In the genomic region with DNA sequence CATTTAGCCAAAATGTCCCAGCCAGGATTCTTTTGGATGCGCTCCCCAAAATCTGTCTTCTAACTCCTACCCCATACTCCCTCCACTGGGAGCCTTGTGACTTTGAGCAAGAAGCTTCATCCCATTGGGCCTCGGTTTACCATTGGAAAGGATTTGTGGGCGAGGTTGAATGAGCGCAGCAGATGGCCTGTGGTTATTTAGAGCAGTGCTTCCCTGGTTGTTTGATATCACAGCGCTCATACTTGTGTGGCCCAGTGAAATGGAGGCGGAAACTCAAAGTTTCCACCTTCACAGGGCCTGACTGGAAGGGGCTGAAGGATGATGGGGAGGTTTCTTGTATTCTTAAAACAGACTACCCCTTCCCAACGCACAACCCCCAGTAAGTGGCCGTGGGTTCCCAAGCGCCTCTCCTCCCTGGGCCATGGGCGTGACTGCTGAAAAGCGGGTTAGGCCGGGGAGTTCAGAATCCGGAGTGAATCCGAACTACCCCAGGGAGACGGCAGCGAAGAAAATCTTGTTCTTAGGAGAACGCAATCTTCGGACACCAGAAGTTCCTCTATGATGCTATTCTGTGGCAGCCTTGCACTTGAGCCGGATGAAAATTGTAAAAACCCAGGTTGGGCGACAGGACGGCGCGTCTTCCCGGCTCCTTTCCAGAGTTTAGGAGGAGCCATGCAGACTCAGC, we compare ENCODE assay signal across 8 cellular contexts. TPM values are rescaled to one million over a fixed set of nuclear protein-coding genes. Genes with fewer than 3 reads are reported as not detected.
A peak's percentile ranks its signal among the peaks of the same experiment; 100 is the strongest.
DNase-seq lines count a peak whose midpoint lies in the region; ATAC-seq and TF ChIP-seq lines count a peak whose summit lies in the region.

No MANE protein-coding gene starts in this region.

- WGBS in esophagus muscularis mucosa, result 8% methylated on average over 23 of the region's 24 CpGs
- WGBS in ovary, 3 donors, result 8 to 11% (median 10%) methylated on average over 24 of the region's 24 CpGs

- TF ChIP-seq CTCF in esophagus muscularis mucosa (IDR thresholded peaks at IDR 0.05) (no peak), ovary (IDR thresholded peaks at IDR 0.05) (no peak)

- no peaks in the 10 kb centered on the region for H3K9me3 ChIP-seq in CD4-positive, CD25-positive, alpha-beta regulatory T cell (ENCODE audit: control insufficient read depth in 2 of 2, low read length in 2 of 2)
- H3K9me3 ChIP-seq in esophagus muscularis mucosa, result no peaks in the 10 kb centered on the region
- no peaks in the 10 kb centered on the region for H3K9me3 ChIP-seq in ovary

- no peak for ATAC-seq in CD4-positive, CD25-positive, alpha-beta regulatory T cell (ENCODE audit: low read depth in 2 of 2)
- ATAC-seq in GM21390 (IDR thresholded peaks at IDR 0.05; ENCODE audit: unreplicated experiment) (no peak), HG03135 (IDR thresholded peaks at IDR 0.05; ENCODE audit: unreplicated experiment) (no peak), HG03175 (IDR thresholded peaks at IDR 0.05; ENCODE audit: unreplicated experiment) (no peak)

- H3K27ac Mint-ChIP-seq in CD4-positive, CD25-positive, alpha-beta regulatory T cell, result peak overlapping the region; percentile 97 to 99 (median 99)

- H3K27me3 ChIP-seq in CD4-positive, CD25-positive, alpha-beta regulatory T cell (ENCODE audit: control insufficient read depth, insufficient read depth, low read length), result no peaks in the 10 kb centered on the region
- H3K27me3 ChIP-seq in esophagus muscularis mucosa, result no peaks in the 10 kb centered on the region
- no peaks in the 10 kb centered on the region for H3K27me3 ChIP-seq in ovary

- TF ChIP-seq EP300 in esophagus muscularis mucosa (IDR thresholded peaks at IDR 0.05), result no peak
- no peak for TF ChIP-seq EP300 in ovary (IDR thresholded peaks at IDR 0.05)

- peaks cover 41% of the 10 kb centered on the region for H3K36me3 ChIP-seq in CD4-positive, CD25-positive, alpha-beta regulatory T cell (ENCODE audit: control insufficient read depth, insufficient read depth, low read length)
- peaks cover 27 to 67% (median 53%) of the 10 kb centered on the region in 4 donors for H3K36me3 ChIP-seq in esophagus muscularis mucosa
- H3K36me3 ChIP-seq in ovary, result no peaks in the 10 kb centered on the region

- peak overlapping the region; percentile 61 for H3K4me3 ChIP-seq in CD4-positive, CD25-positive, alpha-beta regulatory T cell (ENCODE audit: low read depth, low read length)
- peak overlapping the region; percentile 91 to 100 (median 96) for H3K4me3 ChIP-seq in esophagus muscularis mucosa
- H3K4me3 ChIP-seq in ovary, result peak overlapping the region; percentile 100

- H3K27ac ChIP-seq in CD4-positive, CD25-positive, alpha-beta regulatory T cell (ENCODE audit: insufficient read depth, low read length, poor library complexity, severe bottlenecking), result peak overlapping the region; percentile 88
- peak overlapping the region; percentile 99 to 100 (median 99) for H3K27ac ChIP-seq in esophagus muscularis mucosa (replicated peaks in 1 of 4)
- peak overlapping the region; percentile 86 to 95 for H3K27ac ChIP-seq in ovary

- peaks cover 30% of the 10 kb centered on the region for H3K36me3 Mint-ChIP-seq in CD4-positive, CD25-positive, alpha-beta regulatory T cell

- TF ChIP-seq POLR2A in esophagus muscularis mucosa (IDR thresholded peaks at IDR 0.05; ENCODE audit: low read depth), result no peak
- no peak for TF ChIP-seq POLR2A in ovary (IDR thresholded peaks at IDR 0.05)

- H3K4me1 Mint-ChIP-seq in CD4-positive, CD25-positive, alpha-beta regulatory T cell, result peaks cover 10 to 52% (median 37%) of the 10 kb centered on the region in 4 donors

- H3K9me3 Mint-ChIP-seq in CD4-positive, CD25-positive, alpha-beta regulatory T cell, result peaks cover 0 to 6% (median 0%) of the 10 kb centered on the region in 7 donors

- DNase-seq in CD4-positive, CD25-positive, alpha-beta regulatory T cell, result no peak
- DNase-seq in HCEC 1CT, result peak; percentile 30
- DNase-seq in UCSD-AML1 (lab: John Stamatoyannopoulos, UW; ENCODE audit: unreplicated experiment), result peak; percentile 73
- DNase-seq in esophagus muscularis mucosa (ENCODE audit: extremely low spot score), result no peak
- no peak for DNase-seq in ovary

- H3K4me3 Mint-ChIP-seq in CD4-positive, CD25-positive, alpha-beta regulatory T cell, result peak overlapping the region; percentile 91 to 96 (median 96)

- intact Hi-C loops in esophagus muscularis mucosa (cut with DNase I) (loop anchor here (10.0 kb wide), 1 partner anchor 114 kb away; no protein-coding TSS in a partner anchor), ovary (cut with DNase I) (loop anchor here in 1 of 4 donors (2.0 kb wide), 1 partner anchor 16 kb away; a partner anchor contains a TSS)

- peaks cover 41% of the 10 kb centered on the region for H3K4me1 ChIP-seq in CD4-positive, CD25-positive, alpha-beta regulatory T cell (ENCODE audit: control insufficient read depth, insufficient read depth, low read length, poor library complexity, severe bottlenecking)
- H3K4me1 ChIP-seq in esophagus muscularis mucosa (peaks cover 45 to 53% (median 47%) of the 10 kb centered on the region in 4 donors), ovary (ENCODE audit: insufficient read depth) (peaks cover 9% of the 10 kb centered on the region)

- peaks cover 6% of the 10 kb centered on the region for H3K27me3 Mint-ChIP-seq in CD4-positive, CD25-positive, alpha-beta regulatory T cell

RNA-seq across cellular contexts. Expression of a gene that starts 1.2 kb away (rescaled TPM):
- total RNA-seq in CD4-positive, CD25-positive, alpha-beta regulatory T cell, result 246 TPM
- 10 to 100 TPM; 58.2 to 75.2 (median 69.1) TPM for polyA plus RNA-seq in CD4-positive, CD25-positive, alpha-beta regulatory T cell
- 100 to 1,000 TPM; 516 to 895 (median 721) TPM for total RNA-seq in esophagus muscularis mucosa
- total RNA-seq in ovary, result 100 to 1,000 TPM; 212 to 611 (median 246) TPM
- 100 to 1,000 TPM; 393 to 398 TPM for polyA plus RNA-seq in ovary

RNA-seq across cellular contexts. Expression of a gene that starts 13.4 kb away (rescaled TPM):
- 42.9 TPM for total RNA-seq in CD4-positive, CD25-positive, alpha-beta regulatory T cell
- 100 to 1,000 TPM; 102 to 117 (median 110) TPM for polyA plus RNA-seq in CD4-positive, CD25-positive, alpha-beta regulatory T cell
- total RNA-seq in esophagus muscularis mucosa, result 100 to 1,000 TPM; 158 to 202 (median 177) TPM
- 100 to 1,000 TPM in 1 of 7 donors, 10 to 100 TPM in 6; 41.9 to 117 (median 44.2) TPM for total RNA-seq in ovary
- polyA plus RNA-seq in ovary, result 100 to 1,000 TPM in 1 of 2 donors, 1 to 10 TPM in 1; 9.1 to 130 TPM

RNA-seq across cellular contexts. Expression of a gene that starts 17.0 kb away (rescaled TPM):
- 16.0 TPM for total RNA-seq in CD4-positive, CD25-positive, alpha-beta regulatory T cell
- polyA plus RNA-seq in CD4-positive, CD25-positive, alpha-beta regulatory T cell, result 10 to 100 TPM; 24.0 to 39.8 (median 29.8) TPM
- total RNA-seq in esophagus muscularis mucosa (10 to 100 TPM; 19.7 to 21.7 (median 20.9) TPM), ovary (10 to 100 TPM; 13.1 to 23.9 (median 19.9) TPM)
- 10 to 100 TPM; 11.4 to 19.2 TPM for polyA plus RNA-seq in ovary

RNA-seq across cellular contexts. Expression of a gene that starts 51.4 kb away (rescaled TPM):
- 10.6 TPM for total RNA-seq in CD4-positive, CD25-positive, alpha-beta regulatory T cell
- polyA plus RNA-seq in CD4-positive, CD25-positive, alpha-beta regulatory T cell, result under 1 TPM; 0.06 to 0.45 (median 0.30) TPM
- total RNA-seq in esophagus muscularis mucosa, result under 1 TPM in 3 of 4 donors, not detected in 1; under 0.01 to 0.39 (median 0.33) TPM
- under 1 TPM in 6 of 7 donors, not detected in 1; 0.05 to 0.23 (median 0.11) TPM for total RNA-seq in ovary
- under 1 TPM; 0.02 to 0.07 TPM for polyA plus RNA-seq in ovary

Comparison
In these comparisons a context has a peak if more than half of its experiments do, and no peak if none do; other contexts are left out.
1. DNase-seq: peak in HCEC 1CT (single experiment) and UCSD-AML1 (single experiment); none in CD4-positive, CD25-positive, alpha-beta regulatory T cell (0 of 3), esophagus muscularis mucosa (single experiment) and ovary (0 of 5).
2. Peak in every context shown above with its lines, with median percentiles within 50 percentile points of each other: H3K27ac ChIP-seq and H3K4me3 ChIP-seq.